25 cellular contexts compared by ENCODE assay signal in genomic region chr22:27114186-27114585, GRCh38.
"Had no signal": no experiment of that assay in that cellular context is flagged by ENCODE, and none has a peak within 500 bp of the region (broad histone marks: within the 10 kb centered on the region; RNA-seq: fewer than 3 reads in every experiment).

No MANE protein-coding gene starts in this region.

- ATAC-seq: body of pancreas; esophagus mucosa; sciatic nerve; stimulated activated effector memory CD8-positive, alpha-beta T cell treated with anti-CD3 and anti-CD28 coated beads, Interleukin-12 subunit alpha, Interleukin-12 subunit beta, amount 100 ng/mL, for 72 hours had no signal

- H3K4me3 ChIP-seq: body of pancreas, cardiac muscle cell, heart left ventricle, prostate gland, skin epidermis, thoracic aorta, upper lobe of left lung, vagina had no signal

- H3K27ac ChIP-seq: cardiac muscle cell, prostate gland, upper lobe of left lung had no signal

- H3K9me3 Mint-ChIP-seq: natural killer cell treated with Interleukin-12 subunit alpha and Interleukin-12 subunit beta and Interleukin-15 and Interleukin-18, amount 100 ng/mL, for 72 hours had no signal

- H3K4me1 ChIP-seq: prostate gland had no signal

- H3K9me3 ChIP-seq: body of pancreas, prostate gland, thoracic aorta, upper lobe of left lung, vagina had no signal

- H3K36me3 ChIP-seq: cardiac muscle cell, heart left ventricle, prostate gland, thoracic aorta, upper lobe of left lung, vagina had no signal

- H3K27ac Mint-ChIP-seq: activated naive CD8-positive, alpha-beta T cell; stimulated activated effector memory CD8-positive, alpha-beta T cell treated with anti-CD3 and anti-CD28 coated beads, Interleukin-12 subunit alpha, Interleukin-12 subunit beta, amount 100 ng/mL, for 72 hours; stimulated activated naive CD8-positive, alpha-beta T cell treated with anti-CD3 and anti-CD28 coated beads, Interleukin-15, Interleukin-2, amounts not matched to agents 100 ng/mL and 50 ng/mL, for 24 hours had no signal

- H3K4me1 Mint-ChIP-seq: stimulated activated effector memory CD8-positive, alpha-beta T cell treated with anti-CD3 and anti-CD28 coated beads, Interleukin-12 subunit alpha, Interleukin-12 subunit beta, amount 100 ng/mL, for 72 hours had no signal

- H3K36me3 Mint-ChIP-seq: activated naive CD8-positive, alpha-beta T cell; natural killer cell treated with Interleukin-12 subunit alpha and Interleukin-12 subunit beta and Interleukin-15 and Interleukin-18, amount 100 ng/mL, for 72 hours; stimulated activated effector memory CD8-positive, alpha-beta T cell treated with anti-CD3 and anti-CD28 coated beads, Interleukin-12 subunit alpha, Interleukin-12 subunit beta, amount 100 ng/mL, for 72 hours had no signal

- H3K27me3 ChIP-seq: body of pancreas, cardiac muscle cell, upper lobe of left lung, vagina had no signal

- H3K4me3 Mint-ChIP-seq: activated naive CD8-positive, alpha-beta T cell; natural killer cell treated with Interleukin-12 subunit alpha and Interleukin-12 subunit beta and Interleukin-15 and Interleukin-18, amount 100 ng/mL, for 72 hours; stimulated activated effector memory CD8-positive, alpha-beta T cell treated with anti-CD3 and anti-CD28 coated beads, Interleukin-12 subunit alpha, Interleukin-12 subunit beta, amount 100 ng/mL, for 72 hours; stimulated activated naive CD8-positive, alpha-beta T cell treated with anti-CD3 and anti-CD28 coated beads, Interleukin-15, Interleukin-2, amounts not matched to agents 100 ng/mL and 50 ng/mL, for 24 hours had no signal

- DNase-seq: activated CD4-positive, alpha-beta T cell treated with anti-CD3 and anti-CD28 coated beads for 4 hours; activated CD4-positive, alpha-beta T cell treated with anti-CD3 and anti-CD28 coated beads, Interleukin-2, amount 50 U/mL, for 48 hours; activated CD8-positive, alpha-beta memory T cell treated with anti-CD3 and anti-CD28 coated beads for 24 hours; activated effector memory CD4-positive, alpha-beta T cell treated with Interleukin-2 at 50 U/mL for 16 hours; activated naive CD4-positive, alpha-beta T cell treated with Interleukin-2 at 50 U/mL for 16 hours; body of pancreas; cerebellar nuclear complex; cortex of kidney; foreskin fibroblast; heart left ventricle; mesendoderm; retina; stimulated activated CD4-positive, alpha-beta T cell treated with anti-CD3 and anti-CD28 coated beads, Interleukin-4, amount 100 ng/mL, for 24 hours; upper lobe of left lung had no signal
